In genomic region chr1:65795311-65795710, GRCh38 we compare ENCODE assay signal across 18 cellular contexts.
"Had no signal": no experiment of that assay in that cellular context is flagged by ENCODE, and none has a peak within 500 bp of the region (broad histone marks: within the 10 kb centered on the region; RNA-seq: fewer than 3 reads in every experiment).

No MANE protein-coding gene starts in this region.

- H3K27me3 ChIP-seq: vagina had no signal

- H3K4me1 Mint-ChIP-seq: stimulated activated memory B cell treated with anti-CD40 and anti-IgM and Interleukin-4, amounts not matched to agents 10 μg/mL and 1 μg/mL and 100 μg/mL, for 72 hours had no signal

- H3K4me3 Mint-ChIP-seq: naive B cell; stimulated activated memory B cell treated with anti-CD40 and anti-IgM and Interleukin-4, amounts not matched to agents 10 μg/mL and 1 μg/mL and 100 μg/mL, for 72 hours; stimulated activated naive CD8-positive, alpha-beta T cell treated with anti-CD3 and anti-CD28 coated beads, Interleukin-15, Interleukin-2, amounts not matched to agents 100 ng/mL and 50 ng/mL, for 24 hours had no signal

- H3K4me3 ChIP-seq: gastrocnemius medialis, heart right ventricle, psoas muscle, spleen, tibial artery, upper lobe of left lung, vagina had no signal

- DNase-seq: effector CD8-positive, alpha-beta T cell; gastrocnemius medialis; heart right ventricle; hypothalamus; kidney glomerular epithelial cell; mesendoderm; naive B cell; psoas muscle; spleen; stimulated activated CD4-positive, alpha-beta T cell treated with anti-CD3 and anti-CD28 coated beads, Interleukin-15, amount 100 ng/mL, for 24 hours; stimulated activated CD4-positive, alpha-beta T cell treated with anti-CD3 and anti-CD28 coated beads, Interleukin-1b, Interleukin-23, amount 100 ng/mL, for 48 hours; stimulated activated CD4-positive, alpha-beta T cell treated with anti-CD3 and anti-CD28 coated beads, Interleukin-4, amount 100 ng/mL, for 24 hours; tibial artery; upper lobe of left lung had no signal

- H3K27ac ChIP-seq: gastrocnemius medialis, heart right ventricle, psoas muscle, spleen, tibial artery, upper lobe of left lung, vagina had no signal

- H3K27ac Mint-ChIP-seq: naive B cell; nephron; stimulated activated memory B cell treated with anti-CD40 and anti-IgM and Interleukin-4, amounts not matched to agents 10 μg/mL and 1 μg/mL and 100 μg/mL, for 72 hours; stimulated activated naive CD8-positive, alpha-beta T cell treated with anti-CD3 and anti-CD28 coated beads, Interleukin-15, Interleukin-2, amounts not matched to agents 100 ng/mL and 50 ng/mL, for 24 hours had no signal

- H3K36me3 Mint-ChIP-seq: stimulated activated memory B cell treated with anti-CD40 and anti-IgM and Interleukin-4, amounts not matched to agents 10 μg/mL and 1 μg/mL and 100 μg/mL, for 72 hours had no signal
